Comparison of ENCODE assay signal across 23 cellular contexts in the genomic region with DNA sequence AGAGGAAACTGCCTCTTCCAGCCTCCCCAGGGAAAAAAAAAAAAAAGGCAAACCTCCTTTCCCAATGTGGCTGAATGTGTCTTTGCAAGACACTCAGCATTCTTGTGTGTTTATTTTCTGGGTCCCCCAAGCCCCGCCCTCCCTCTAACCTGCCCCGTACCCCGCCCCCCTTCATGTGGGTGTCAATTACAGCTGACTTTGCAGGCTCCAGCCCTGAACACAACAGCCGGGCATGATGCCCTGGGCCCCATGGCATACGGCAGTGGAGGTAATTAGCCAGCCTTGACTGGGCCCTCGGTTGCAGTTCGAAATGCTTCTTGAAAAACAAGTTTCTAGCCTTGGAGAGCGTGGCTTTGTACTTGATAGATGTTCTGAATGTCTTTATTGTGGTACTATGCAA.
"Had no signal": no experiment of that assay in that cellular context is flagged by ENCODE, and none has a peak within 500 bp of the region (broad histone marks: within the 10 kb centered on the region; RNA-seq: fewer than 3 reads in every experiment).

No MANE protein-coding gene starts in this region.

- H3K36me3 Mint-ChIP-seq: memory B cell; mesothelial cell of epicardium; natural killer cell treated with Interleukin-12 subunit alpha and Interleukin-12 subunit beta and Interleukin-15 and Interleukin-18, amount 100 ng/mL, for 72 hours; neural progenitor cell; stimulated activated memory B cell treated with anti-CD40 and anti-IgM and Interleukin-4, amounts not matched to agents 10 μg/mL and 1 μg/mL and 100 μg/mL, for 72 hours had no signal

- DNase-seq: colonic mucosa; dermis blood vessel endothelial cell; esophagus squamous epithelium; foreskin fibroblast; glutamatergic neuron; left ventricle myocardium inferior; lower lobe of right lung; occipital lobe; pancreas; right lobe of liver; stimulated activated CD4-positive, alpha-beta T cell treated with anti-CD3 and anti-CD28 coated beads, Interleukin-15, amount 100 ng/mL, for 24 hours; stimulated activated CD4-positive, alpha-beta T cell treated with anti-CD3 and anti-CD28 coated beads, Interleukin-1b, Interleukin-23, amount 100 ng/mL, for 48 hours; stimulated activated CD4-positive, alpha-beta T cell treated with anti-CD3 and anti-CD28 coated beads, Interleukin-4, amount 100 ng/mL, for 24 hours; stimulated activated naive CD8-positive, alpha-beta T cell treated with anti-CD3 and anti-CD28 coated beads, Interleukin-15, amount 100 ng/mL, for 72 hours; testis; transverse colon had no signal

- H3K9ac ChIP-seq: neural progenitor cell had no signal

- ATAC-seq: gastroesophageal sphincter; lower lobe of right lung; natural killer cell treated with Interleukin-12 subunit alpha and Interleukin-12 subunit beta and Interleukin-15 and Interleukin-18, amount 100 ng/mL, for 72 hours; pancreas; right lobe of liver; stimulated activated memory B cell treated with anti-CD40 and anti-IgM and Interleukin-4, amounts not matched to agents 10 μg/mL and 1 μg/mL and 100 μg/mL, for 72 hours; stimulated activated naive CD8-positive, alpha-beta T cell treated with anti-CD3 and anti-CD28 coated beads, Interleukin-15, amount 100 ng/mL, for 72 hours had no signal

- H3K27ac Mint-ChIP-seq: memory B cell; natural killer cell treated with Interleukin-12 subunit alpha and Interleukin-12 subunit beta and Interleukin-15 and Interleukin-18, amount 100 ng/mL, for 72 hours; neural progenitor cell; stimulated activated memory B cell treated with anti-CD40 and anti-IgM and Interleukin-4, amounts not matched to agents 10 μg/mL and 1 μg/mL and 100 μg/mL, for 72 hours; stimulated activated naive CD8-positive, alpha-beta T cell treated with anti-CD3 and anti-CD28 coated beads, Interleukin-15, amount 100 ng/mL, for 72 hours had no signal

- H3K36me3 ChIP-seq: colonic mucosa, esophagus squamous epithelium, gastroesophageal sphincter, left ventricle myocardium inferior, lower lobe of right lung, neural progenitor cell, pancreas, prostate gland, right lobe of liver, transverse colon had no signal

- H3K27me3 ChIP-seq: colonic mucosa, esophagus squamous epithelium, neural progenitor cell, testis, transverse colon had no signal

- H3K4me3 Mint-ChIP-seq: memory B cell; mesothelial cell of epicardium; natural killer cell treated with Interleukin-12 subunit alpha and Interleukin-12 subunit beta and Interleukin-15 and Interleukin-18, amount 100 ng/mL, for 72 hours; neural progenitor cell; stimulated activated memory B cell treated with anti-CD40 and anti-IgM and Interleukin-4, amounts not matched to agents 10 μg/mL and 1 μg/mL and 100 μg/mL, for 72 hours; stimulated activated naive CD8-positive, alpha-beta T cell treated with anti-CD3 and anti-CD28 coated beads, Interleukin-15, amount 100 ng/mL, for 72 hours had no signal

- H3K4me2 ChIP-seq: neural progenitor cell had no signal

- H3K9me3 ChIP-seq: colonic mucosa, esophagus squamous epithelium, gastroesophageal sphincter, left ventricle myocardium inferior, lower lobe of right lung, pancreas, prostate gland, right lobe of liver, testis, transverse colon had no signal

- H3K4me1 ChIP-seq: colonic mucosa, esophagus squamous epithelium, gastroesophageal sphincter, left ventricle myocardium inferior, lower lobe of right lung, neural progenitor cell, pancreas, prostate gland, right lobe of liver, testis, transverse colon had no signal

- H3K4me3 ChIP-seq: colonic mucosa, esophagus squamous epithelium, gastroesophageal sphincter, left ventricle myocardium inferior, lower lobe of right lung, neural progenitor cell, pancreas, prostate gland, right lobe of liver, testis, transverse colon had no signal

- H3K27me3 Mint-ChIP-seq: memory B cell; natural killer cell treated with Interleukin-12 subunit alpha and Interleukin-12 subunit beta and Interleukin-15 and Interleukin-18, amount 100 ng/mL, for 72 hours; stimulated activated memory B cell treated with anti-CD40 and anti-IgM and Interleukin-4, amounts not matched to agents 10 μg/mL and 1 μg/mL and 100 μg/mL, for 72 hours; stimulated activated naive CD8-positive, alpha-beta T cell treated with anti-CD3 and anti-CD28 coated beads, Interleukin-15, amount 100 ng/mL, for 72 hours had no signal

- H3K4me1 Mint-ChIP-seq: memory B cell; stimulated activated memory B cell treated with anti-CD40 and anti-IgM and Interleukin-4, amounts not matched to agents 10 μg/mL and 1 μg/mL and 100 μg/mL, for 72 hours; stimulated activated naive CD8-positive, alpha-beta T cell treated with anti-CD3 and anti-CD28 coated beads, Interleukin-15, amount 100 ng/mL, for 72 hours had no signal

- H3K27ac ChIP-seq: colonic mucosa, esophagus squamous epithelium, gastroesophageal sphincter, left ventricle myocardium inferior, lower lobe of right lung, neural progenitor cell, pancreas, prostate gland, right lobe of liver, testis, transverse colon had no signal

- H3K9me3 Mint-ChIP-seq: memory B cell, mesothelial cell of epicardium, neural progenitor cell had no signal
